ENCODE assay signal across 8 cellular contexts in the genomic region with DNA sequence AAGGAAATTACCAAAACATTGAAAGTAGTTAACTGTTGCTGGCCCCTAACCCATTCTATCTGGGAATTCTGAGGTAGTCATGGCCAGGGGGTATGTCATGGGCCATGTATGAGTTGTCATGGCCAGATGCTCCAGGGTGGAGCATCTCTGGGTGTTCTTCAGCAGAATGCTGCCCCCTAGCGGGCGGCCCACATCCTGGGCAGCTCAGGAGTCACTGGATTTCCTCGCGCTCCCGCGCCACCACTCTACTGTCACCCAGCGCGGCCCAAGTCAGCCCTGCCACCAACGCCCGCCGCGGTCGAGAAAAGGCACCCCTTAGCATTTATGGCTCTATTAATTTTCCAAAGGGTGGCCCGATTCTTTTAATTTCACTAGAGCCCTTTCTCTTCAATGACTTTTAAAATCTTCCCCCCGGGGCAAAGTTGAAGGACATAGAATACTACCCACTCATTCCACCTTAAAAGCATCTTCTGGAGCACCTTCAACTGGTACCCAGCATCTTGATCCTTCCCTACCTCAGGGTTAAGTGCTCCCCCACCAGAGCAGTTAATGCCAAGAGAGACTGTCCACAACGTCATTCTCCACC. TPM values are rescaled to one million over a fixed set of nuclear protein-coding genes. Genes with fewer than 3 reads are reported as not detected.
A peak's percentile ranks its signal among the peaks of the same experiment; 100 is the strongest.
DNase-seq lines count a peak whose midpoint lies in the region; ATAC-seq and TF ChIP-seq lines count a peak whose summit lies in the region.

No MANE protein-coding gene starts in this region.

- peak; percentile 82 for TF ChIP-seq CTCF in C4-2B (conservative IDR thresholded peaks at IDR 0.05)
- peak; percentile 51 for TF ChIP-seq CTCF in hepatocyte (IDR thresholded peaks at IDR 0.05; ENCODE audit: poor library complexity)

- H3K4me3 ChIP-seq in hepatocyte = no peak overlapping the region

- H3K27me3 ChIP-seq in hepatocyte = no peaks in the 10 kb centered on the region

- ATAC-seq in GM19372 (IDR thresholded peaks at IDR 0.05; ENCODE audit: low read depth, unreplicated experiment) (peak; percentile 88), HG03342 (IDR thresholded peaks at IDR 0.05; ENCODE audit: unreplicated experiment) (peak; percentile 95)
- peak; percentile 94 to 99 for ATAC-seq in activated naive CD4-positive, alpha-beta T cell treated with anti-CD3 and anti-CD28 coated beads, Interleukin-2, amount 50 U/mL, for 72 hours

- no peak overlapping the region for H3K4me2 ChIP-seq in hepatocyte

- no peaks in the 10 kb centered on the region for H3K9me3 ChIP-seq in hepatocyte (ENCODE audit: low read depth)

- no peaks in the 10 kb centered on the region for H3K79me2 ChIP-seq in hepatocyte

- 69% methylated on average over 16 of the region's 16 CpGs for WGBS in hepatocyte (ENCODE audit: low lambda C conversion rate, missing lambda C conversion rate)

- H3K36me3 Mint-ChIP-seq in activated naive CD4-positive, alpha-beta T cell treated with anti-CD3 and anti-CD28 coated beads, Interleukin-2, amount 50 U/mL, for 72 hours = no peaks in the 10 kb centered on the region

- no peaks in the 10 kb centered on the region for H3K9me2 ChIP-seq in hepatocyte (replicated peaks; ENCODE audit: insufficient read depth)

- H3K4me1 ChIP-seq in hepatocyte (ENCODE audit: insufficient read depth) = peaks cover 30% of the 10 kb centered on the region

- no peaks in the 10 kb centered on the region for H3K36me3 ChIP-seq in hepatocyte (replicated peaks; ENCODE audit: insufficient read depth, low read depth)

- peak; percentile 45 for DNase-seq in RKO (ENCODE audit: low spot score)
- DNase-seq in activated naive CD4-positive, alpha-beta T cell treated with anti-CD3 and anti-CD28 coated beads, Interleukin-2, amount 50 U/mL, for 72 hours (ENCODE audit: low spot score in 2 of 2) = peak; percentile 75 to 84
- peak; percentile 67 for DNase-seq in hepatocyte (ENCODE audit: low spot score)
- peak; percentile 35 to 56 for DNase-seq in stimulated activated CD8-positive, alpha-beta memory T cell treated with anti-CD3 and anti-CD28 coated beads, Interleukin-15, amount 100 ng/mL, for 48 hours (ENCODE audit: low read depth in 2 of 2)
- DNase-seq in NCI-H2029 treated with DMSO at 0.1 percent for 48 hours (lab: John Stamatoyannopoulos, UW) = no peak

- no peak overlapping the region for H2AFZ ChIP-seq in hepatocyte

- H3K9me3 Mint-ChIP-seq in activated naive CD4-positive, alpha-beta T cell treated with anti-CD3 and anti-CD28 coated beads, Interleukin-2, amount 50 U/mL, for 72 hours = no peaks in the 10 kb centered on the region

- H4K20me1 ChIP-seq in hepatocyte (ENCODE audit: insufficient read depth, poor library complexity, severe bottlenecking) = no peaks in the 10 kb centered on the region

- H3K27ac ChIP-seq in C4-2B (no peak overlapping the region), hepatocyte (no peak overlapping the region)

- H3K27ac Mint-ChIP-seq in activated naive CD4-positive, alpha-beta T cell treated with anti-CD3 and anti-CD28 coated beads, Interleukin-2, amount 50 U/mL, for 72 hours = no peak overlapping the region

RNA-seq across cellular contexts. Expression of a gene that starts 41.6 kb away (rescaled TPM):
- not detected for total RNA-seq in activated naive CD4-positive, alpha-beta T cell treated with anti-CD3 and anti-CD28 coated beads, Interleukin-2, amount 50 U/mL, for 72 hours
- total RNA-seq in hepatocyte = 278 and 339 TPM in 2 replicates
- 270 and 281 TPM in 2 replicates for polyA plus RNA-seq in hepatocyte

Comparison
In these comparisons a context has a peak if more than half of its experiments do, and no peak if none do; other contexts are left out.
1. RNA of a gene that starts 41.6 kb away (total RNA-seq): 278 to 339 TPM in hepatocyte; not detected in activated naive CD4-positive, alpha-beta T cell treated with anti-CD3 and anti-CD28 coated beads, Interleukin-2, amount 50 U/mL, for 72 hours; every median in the first group is over 100 times any median in the second.
2. Peak in every context shown above with its lines, with median percentiles within 50 percentile points of each other: ATAC-seq.